Comparison of ENCODE assay signal across 9 cellular contexts in genomic region chr11:122883682-122883981, GRCh38. TPM values are rescaled to one million over a fixed set of nuclear protein-coding genes. Genes with fewer than 3 reads are reported as not detected.
DNase-seq lines count a peak whose midpoint lies in the region; ATAC-seq, FAIRE-seq and TF ChIP-seq lines count a peak whose summit lies in the region.
"Had no signal": no experiment of that assay in that cellular context is flagged by ENCODE, and none has a peak within 500 bp of the region (broad histone marks: within the 10 kb centered on the region; RNA-seq: fewer than 3 reads in every experiment).

No MANE protein-coding gene starts in this region.

- H4K20me1 ChIP-seq in SK-N-SH (ENCODE audit: insufficient read depth) = no peaks in the 10 kb centered on the region
- H4K20me1 ChIP-seq in keratinocyte (ENCODE audit: control insufficient read depth, extremely low read depth, insufficient read depth, low read length) = no peaks in the 10 kb centered on the region

- H3K79me2 ChIP-seq in SK-N-SH (ENCODE audit: insufficient read depth) = peaks cover 8% of the 10 kb centered on the region; the same call in 1 of the 2 replicates
- no peaks in the 10 kb centered on the region for H3K79me2 ChIP-seq in keratinocyte (ENCODE audit: control insufficient read depth, insufficient read depth, low read length)

- TF ChIP-seq CTCF in SK-N-SH (IDR thresholded peaks at IDR 0.05) = no peak
- TF ChIP-seq CTCF in astrocyte of the cerebellum (IDR thresholded peaks at IDR 0.05; ENCODE audit: low read depth, low read length, missing control alignments) = no peak
- no peak for TF ChIP-seq CTCF in keratinocyte (optimal IDR thresholded peaks at IDR 0.05 in 1 of 3, IDR thresholded peaks at IDR 0.05 in 1 of 3, conservative IDR thresholded peaks at IDR 0.05 in 1 of 3; ENCODE audit: extremely low read depth in 1 of 3, insufficient read depth in 2 of 3, low read length in 3 of 3)

- H3K4me3 ChIP-seq in SK-N-SH (ENCODE audit: low read depth in 2 of 2, low read length in 1 of 2) (peak overlapping the region; percentile 67 to 76), astrocyte of the cerebellum (ENCODE audit: low read depth, low read length) (peak overlapping the region; percentile 59), keratinocyte (ENCODE audit: control insufficient read depth in 2 of 3, extremely low read depth in 1 of 3, insufficient read depth in 2 of 3, low read depth in 1 of 3, low read length in 3 of 3) (peak overlapping the region; percentile 51 to 61 (median 61)), stomach smooth muscle (ENCODE audit: low read length in 2 of 2) (peak overlapping the region; percentile 52 to 77), SJCRH30 (no peak overlapping the region)

- H3K27me3 ChIP-seq in SK-N-SH (ENCODE audit: insufficient read depth) (no peaks in the 10 kb centered on the region), keratinocyte (ENCODE audit: control insufficient read depth, extremely low read depth, insufficient read depth, low read length) (no peaks in the 10 kb centered on the region), stomach smooth muscle (ENCODE audit: control insufficient read depth in 1 of 2, insufficient read depth in 2 of 2, low read length in 2 of 2) (peaks cover 5 to 16% of the 10 kb centered on the region in 2 donors), SJCRH30 (no peaks in the 10 kb centered on the region)

- H3K9ac ChIP-seq in SK-N-SH (peak overlapping the region; percentile 85; the same call in 1 of the 2 replicates), keratinocyte (ENCODE audit: control insufficient read depth, extremely low read depth, insufficient read depth, low read length) (peak overlapping the region; percentile 81), stomach smooth muscle (ENCODE audit: low read length in 2 of 2) (peak overlapping the region; percentile 53 to 71)

- dilution Hi-C loops in keratinocyte (cut with MboI; ENCODE audit: extremely low pct_ligation_motif_present, low sequenced_read_pairs) = no loop called here

- H2AFZ ChIP-seq in SK-N-SH (ENCODE audit: low read depth) (peak overlapping the region; percentile 68), keratinocyte (ENCODE audit: control insufficient read depth, low read length) (peak overlapping the region; percentile 75)

- no peaks in the 10 kb centered on the region for H3K9me1 ChIP-seq in keratinocyte (ENCODE audit: control insufficient read depth, extremely low read depth, insufficient read depth, low read length)

- H3K9me2 ChIP-seq in SK-N-SH = no peaks in the 10 kb centered on the region

- H3K4me1 ChIP-seq in SK-N-SH (ENCODE audit: control insufficient read depth in 1 of 2, insufficient read depth in 2 of 2, low read depth in 1 of 2, low read length in 1 of 2) = peaks cover 3 to 10% of the 10 kb centered on the region in 2 experiments; a peak in 3 of 4 replicates
- peaks cover 2% of the 10 kb centered on the region for H3K4me1 ChIP-seq in keratinocyte (ENCODE audit: control insufficient read depth, extremely low read depth, insufficient read depth, low read length)
- H3K4me1 ChIP-seq in stomach smooth muscle (ENCODE audit: control insufficient read depth, insufficient read depth, low read length) = peaks cover 5% of the 10 kb centered on the region
- H3K4me1 ChIP-seq in SJCRH30 = no peaks in the 10 kb centered on the region

- H3F3A ChIP-seq in SK-N-SH (replicated peaks; ENCODE audit: insufficient read depth) = peaks cover 10% of the 10 kb centered on the region

- 66% methylated on average over 3 of the region's 3 CpGs for WGBS in SK-N-SH (ENCODE audit: low lambda C conversion rate)

- H3K27ac ChIP-seq in SK-N-SH (ENCODE audit: low read depth in 2 of 2, low read length in 1 of 2) (peak overlapping the region; percentile 85 to 87; a peak in 3 of 4 replicates), keratinocyte (ENCODE audit: control insufficient read depth, insufficient read depth, low read length) (no peak overlapping the region), stomach smooth muscle (ENCODE audit: low read length) (no peak overlapping the region), SJCRH30 (no peak overlapping the region)
- H3K27ac ChIP-seq: 22Rv1 had no signal

- CTCF ChIA-PET in SK-N-SH (lab: Yijun Ruan, JAX) = interaction anchor here (0.5 to 5.6 kb wide), 6 partner anchors 10 to 305 kb away, joined by 3 to 33 read pairs (median 4); no protein-coding TSS in a partner anchor

- TF ChIP-seq RAD21 in SK-N-SH (IDR thresholded peaks at IDR 0.05; ENCODE audit: low read length) = no peak

- no peak for TF ChIP-seq EP300 in SK-N-SH (IDR thresholded peaks at IDR 0.05; ENCODE audit: borderline replicate concordance in 1 of 2, low read depth in 1 of 2, low read length in 1 of 2)

- DNase-seq in SK-N-SH (no peak), astrocyte of the cerebellum (ENCODE audit: low read depth) (peak; percentile 94), keratinocyte (ENCODE audit: low read depth, low spot score) (no peak), NCI-H2227 treated with DMSO at 0.1 percent for 48 hours (lab: John Stamatoyannopoulos, UW) (no peak), SJCRH30 (no peak)

- peaks cover 12% of the 10 kb centered on the region in 2 experiments for H3K36me3 ChIP-seq in SK-N-SH (replicated peaks in 1 of 2; ENCODE audit: control insufficient read depth in 1 of 2, insufficient read depth in 2 of 2, low read length in 1 of 2)
- no peaks in the 10 kb centered on the region for H3K36me3 ChIP-seq in keratinocyte (ENCODE audit: control insufficient read depth in 2 of 2, extremely low read depth in 1 of 2, insufficient read depth in 2 of 2, low read length in 2 of 2)
- H3K36me3 ChIP-seq in stomach smooth muscle (ENCODE audit: control insufficient read depth in 2 of 2, insufficient read depth in 2 of 2, low read length in 2 of 2) = no peaks in the 10 kb centered on the region
- no peaks in the 10 kb centered on the region for H3K36me3 ChIP-seq in SJCRH30

- ATAC-seq in SK-N-SH treated with all-trans-retinoic acid at 6 μM for 48 hours (no peak), HG02885 (IDR thresholded peaks at IDR 0.05; ENCODE audit: poor library complexity, unreplicated experiment) (no peak)

- POLR2A ChIA-PET in SK-N-SH (lab: Yijun Ruan, JAX) = interaction anchor here (0.7 to 0.8 kb wide), 3 partner anchors 16 to 179 kb away, joined by 3 to 4 read pairs (median 4); no protein-coding TSS in a partner anchor

- in situ Hi-C loops in astrocyte of the cerebellum (cut with HindIII; ENCODE audit: low sequenced_read_pairs) = no loop called here

- peak overlapping the region; percentile 86 for H3K4me2 ChIP-seq in SK-N-SH
- peak overlapping the region; percentile 73 for H3K4me2 ChIP-seq in keratinocyte (ENCODE audit: control insufficient read depth, extremely low read depth, insufficient read depth, low read depth, low read length)

- H3K9me3 ChIP-seq in SK-N-SH (no peaks in the 10 kb centered on the region), keratinocyte (ENCODE audit: control insufficient read depth, low read depth, low read length) (no peaks in the 10 kb centered on the region), stomach smooth muscle (ENCODE audit: control insufficient read depth in 2 of 2, low read length in 2 of 2) (no peaks in the 10 kb centered on the region), SJCRH30 (replicated peaks) (no peaks in the 10 kb centered on the region)

- peak; percentile 39 for FAIRE-seq in keratinocyte (lab: Jason Lieb, UNC)

TF ChIP-seq in SK-N-SH, 30 proteins besides CTCF, POLR2A, EP300 and RAD21 (continues in another document):
- no peak for TF ChIP-seq PBX3 (IDR thresholded peaks at IDR 0.05)

TF ChIP-seq in SK-N-SH treated with all-trans-retinoic acid at 6 μM for 48 hours, 23 proteins besides CTCF, POLR2A, EP300 and RAD21 (continues in another document):
- TF ChIP-seq PPARA (CRISPR knock-in tag; IDR thresholded peaks at IDR 0.05; ENCODE audit: borderline replicate concordance) = no peak
- TF ChIP-seq ZFP30 (CRISPR knock-in tag; IDR thresholded peaks at IDR 0.05) = no peak
- TF ChIP-seq OSR1 (CRISPR knock-in tag; IDR thresholded peaks at IDR 0.05) = no peak
- TF ChIP-seq TOX (CRISPR knock-in tag; IDR thresholded peaks at IDR 0.05; ENCODE audit: borderline replicate concordance) = no peak
- no peak for TF ChIP-seq ZNF565 (CRISPR knock-in tag; conservative IDR thresholded peaks at IDR 0.05; ENCODE audit: low read depth)

RNA-seq across cellular contexts. Expression of gene JHY, which starts 1.1 kb away (rescaled TPM):
- 2.9 TPM in 2 replicates for polyA plus RNA-seq in SK-N-SH (2012; rRNA removed)
- polyA plus RNA-seq in SK-N-SH (2012; cell fraction: cytosol; rRNA removed) = 3.5 and 4.3 TPM in 2 replicates
- 2.3 and 2.8 TPM in 2 replicates for polyA plus RNA-seq in SK-N-SH (2012; cell fraction: nucleus; rRNA removed)
- polyA plus RNA-seq in keratinocyte = 3.6 to 4.0 TPM (median 3.9 TPM) in 3 replicates
- polyA plus RNA-seq in keratinocyte (2011; ENCODE audit: low read depth) = 2.8 TPM
- 3.9 and 5.4 TPM in 2 replicates for polyA plus RNA-seq in keratinocyte (2011; cell fraction: cytosol; rRNA removed)
- 3.9 and 4.4 TPM in 2 replicates for polyA plus RNA-seq in keratinocyte (2011; cell fraction: nucleus; rRNA removed)
- 2.8 and 3.3 TPM in 2 replicates for polyA plus RNA-seq in keratinocyte (2012; ENCODE audit: low replicate concordance)
- 1.7 to 3.8 TPM (median 3.0 TPM) in 3 replicates for polyA minus RNA-seq in keratinocyte
- polyA minus RNA-seq in keratinocyte (2011; cell fraction: cytosol; rRNA and poly(A)+ RNA removed) = 1.3 TPM
- polyA minus RNA-seq in keratinocyte (2011; cell fraction: nucleus; rRNA and poly(A)+ RNA removed) = 2.2 and 3.7 TPM in 2 replicates
- not detected in 2 replicates for total RNA-seq in SJCRH30 (2014; rRNA removed; shearing (Covaris generic))

RNA-seq across cellular contexts. Expression of gene CRTAM, which starts 45.3 kb away (rescaled TPM):
- not detected in 2 replicates for polyA plus RNA-seq in SK-N-SH (2012; rRNA removed)
- not detected in 2 replicates for polyA plus RNA-seq in SK-N-SH (2012; cell fraction: cytosol; rRNA removed)
- polyA plus RNA-seq in SK-N-SH (2012; cell fraction: nucleus; rRNA removed) = not detected in 2 replicates
- 0.06 to 0.19 TPM (median 0.08 TPM) in 3 replicates for polyA plus RNA-seq in keratinocyte
- polyA plus RNA-seq in keratinocyte (2011; ENCODE audit: low read depth) = not detected
- 0.16 and 0.22 TPM in 2 replicates for polyA plus RNA-seq in keratinocyte (2011; cell fraction: cytosol; rRNA removed)
- 0.09 and 0.29 TPM in 2 replicates for polyA plus RNA-seq in keratinocyte (2011; cell fraction: nucleus; rRNA removed)
- polyA plus RNA-seq in keratinocyte (2012; ENCODE audit: low replicate concordance) = 0.15 TPM in 1 of 2 replicates, not detected in the other
- not detected in 3 replicates for polyA minus RNA-seq in keratinocyte
- not detected for polyA minus RNA-seq in keratinocyte (2011; cell fraction: cytosol; rRNA and poly(A)+ RNA removed)
- polyA minus RNA-seq in keratinocyte (2011; cell fraction: nucleus; rRNA and poly(A)+ RNA removed) = not detected in 2 replicates
- not detected in 2 replicates for total RNA-seq in SJCRH30 (2014; rRNA removed; shearing (Covaris generic))

Comparison
In these comparisons a context has a peak if more than half of its experiments do, and no peak if none do; other contexts are left out.
1. H3K27ac ChIP-seq: peak in SK-N-SH (2 of 2); none in keratinocyte (single experiment), stomach smooth muscle (single experiment) and SJCRH30 (single experiment).
2. Peak in every context shown above with its lines, with median percentiles within 50 percentile points of each other: H3K9ac ChIP-seq.